ENCODE assay signal across 16 cellular contexts in genomic region chr7:111424768-111425167, GRCh38.
DNase-seq lines count a peak whose midpoint lies in the region; ATAC-seq, FAIRE-seq and TF ChIP-seq lines count a peak whose summit lies in the region.
"Had no signal": no experiment of that assay in that cellular context is flagged by ENCODE, and none has a peak within 500 bp of the region (broad histone marks: within the 10 kb centered on the region; RNA-seq: fewer than 3 reads in every experiment).

No MANE protein-coding gene starts in this region.

- no peaks in the 10 kb centered on the region; a peak in 1 of 5 replicates for H3K27me3 ChIP-seq in HepG2 (ENCODE audit: control insufficient read depth in 1 of 2, insufficient read depth in 2 of 2, low read length in 2 of 2)
- H3K27me3 ChIP-seq in right lobe of liver = no peaks in the 10 kb centered on the region
- no peaks in the 10 kb centered on the region for H3K27me3 ChIP-seq in foreskin keratinocyte
- H3K27me3 ChIP-seq: neutrophil had no signal

- H3K9me3 Mint-ChIP-seq in natural killer cell treated with Interleukin-12 subunit alpha and Interleukin-12 subunit beta and Interleukin-15 and Interleukin-18, amount 100 ng/mL, for 72 hours = peaks cover 14% of the 10 kb centered on the region

- CTCF ChIA-PET in HepG2 (lab: Yijun Ruan, JAX; ENCODE audit: low intra/inter-chr PET ratio, low total read pairs) = no interaction called here

- H2AFZ ChIP-seq in HepG2 (ENCODE audit: low read length) = no peak overlapping the region

- in situ Hi-C loops in HepG2 (cut with HindIII; ENCODE audit: extremely low pct_ligation_motif_present, low pct_unique_long_range_greater_than_20kb) = no loop called here

- H3K9me3 ChIP-seq in HepG2 (ENCODE audit: low read length) (no peaks in the 10 kb centered on the region), right lobe of liver (no peaks in the 10 kb centered on the region)
- H3K9me3 ChIP-seq: HAP-1, neutrophil had no signal

- H3K4me3 Mint-ChIP-seq in natural killer cell treated with Interleukin-12 subunit alpha and Interleukin-12 subunit beta and Interleukin-15 and Interleukin-18, amount 100 ng/mL, for 72 hours = no peak overlapping the region
- H3K4me3 Mint-ChIP-seq: activated naive CD8-positive, alpha-beta T cell treated with anti-CD3 and anti-CD28 coated beads, Interleukin-2, amount 50 U/mL, for 24 hours; IgD-negative memory B cell had no signal

- TF ChIP-seq CTCF in HepG2 (CRISPR knock-in tag; IDR thresholded peaks at IDR 0.05) = no peak
- no peak for TF ChIP-seq CTCF in right lobe of liver (IDR thresholded peaks at IDR 0.05)
- TF ChIP-seq CTCF in foreskin keratinocyte (conservative IDR thresholded peaks at IDR 0.05) = no peak

- ATAC-seq in HepG2 (peak; percentile 58; the same call in 1 of the 3 replicates), right lobe of liver (no peak), SK-N-SH treated with all-trans-retinoic acid at 6 μM for 48 hours (peak; percentile 68), foreskin keratinocyte (peak; percentile 63), HG03520 (IDR thresholded peaks at IDR 0.05; ENCODE audit: unreplicated experiment) (no peak)
- no peak for ATAC-seq in natural killer cell treated with Interleukin-12 subunit alpha and Interleukin-12 subunit beta and Interleukin-15 and Interleukin-18, amount 100 ng/mL, for 72 hours
- ATAC-seq: activated naive CD8-positive, alpha-beta T cell treated with anti-CD3 and anti-CD28 coated beads, Interleukin-2, amount 50 U/mL, for 24 hours; left lobe of liver had no signal

- DNase-seq in HepG2 (ENCODE audit: low spot score) = peak; percentile 54
- DNase-seq in right lobe of liver = no peak
- DNase-seq in foreskin keratinocyte = peak; percentile 9 to 41
- DNase-seq in NOMO-1 treated with dmso at 0.1 percent for 144 hours (lab: John Stamatoyannopoulos, UW; ENCODE audit: unreplicated experiment) = no peak
- DNase-seq in GM12892 (ENCODE audit: insufficient read length) = no peak
- no peak for DNase-seq in natural killer cell treated with Interleukin-12 subunit alpha and Interleukin-12 subunit beta and Interleukin-15 and Interleukin-18, amount 100 ng/mL, for 72 hours (ENCODE audit: low spot score)
- DNase-seq: activated CD4-positive, CD25-positive, alpha-beta regulatory T cell; activated naive CD8-positive, alpha-beta T cell treated with anti-CD3 and anti-CD28 coated beads, Interleukin-2, amount 50 U/mL, for 24 hours; DMS153; head of caudate nucleus had no signal

- no peaks in the 10 kb centered on the region for H3K79me2 ChIP-seq in HepG2 (ENCODE audit: insufficient read depth, low read length)

- TF ChIP-seq RAD21 in HepG2 (CRISPR knock-in tag; IDR thresholded peaks at IDR 0.05) = no peak

- no peak overlapping the region for H3K4me2 ChIP-seq in HepG2 (ENCODE audit: low read depth, low read length)

- FAIRE-seq in HepG2 (lab: Jason Lieb, UNC) (no peak), GM12892 (lab: Jason Lieb, UNC) (no peak)

- H4K20me1 ChIP-seq in HepG2 (ENCODE audit: insufficient read depth, low read length) = no peaks in the 10 kb centered on the region

- no peaks in the 10 kb centered on the region for H3K4me1 Mint-ChIP-seq in natural killer cell treated with Interleukin-12 subunit alpha and Interleukin-12 subunit beta and Interleukin-15 and Interleukin-18, amount 100 ng/mL, for 72 hours (ENCODE audit: low read depth in 2 of 2)
- H3K4me1 Mint-ChIP-seq: activated naive CD8-positive, alpha-beta T cell treated with anti-CD3 and anti-CD28 coated beads, Interleukin-2, amount 50 U/mL, for 24 hours; IgD-negative memory B cell had no signal

- peaks cover 22% of the 10 kb centered on the region for H3K36me3 Mint-ChIP-seq in natural killer cell treated with Interleukin-12 subunit alpha and Interleukin-12 subunit beta and Interleukin-15 and Interleukin-18, amount 100 ng/mL, for 72 hours

- intact Hi-C loops in HepG2 (cut with micrococcal nuclease; ENCODE audit: unreplicated experiment) = no loop called here
- intact Hi-C loops in right lobe of liver (cut with DNase I) = no loop called here

- no peak for TF ChIP-seq POLR2A in HepG2 (IDR thresholded peaks at IDR 0.05; ENCODE audit: insufficient read depth in 1 of 2, low read depth in 2 of 2, low read length in 2 of 2)
- no peak for TF ChIP-seq POLR2A in right lobe of liver (IDR thresholded peaks at IDR 0.05)
- no peak for TF ChIP-seq POLR2A in GM12892 (IDR thresholded peaks at IDR 0.05; ENCODE audit: low read depth, low read length)

- H3K4me3 ChIP-seq in HepG2 (replicated peaks in 1 of 3; ENCODE audit: insufficient read depth in 1 of 3, low read depth in 2 of 3, low read length in 3 of 3) (no peak overlapping the region), right lobe of liver (no peak overlapping the region)
- H3K4me3 ChIP-seq: HAP-1 had no signal

- POLR2A ChIA-PET in HepG2 (lab: Yijun Ruan, JAX) = no interaction called here

- no TSS peak for BruUV-seq in HepG2 (replicated peaks; lab: Mats Ljungman, UMichigan)

- H3K9ac ChIP-seq in HepG2 (ENCODE audit: insufficient read depth, low read depth, low read length) = no peak overlapping the region

- no peaks in the 10 kb centered on the region for H3K36me3 ChIP-seq in HepG2 (replicated peaks in 1 of 2; ENCODE audit: control insufficient read depth in 1 of 2, insufficient read depth in 2 of 2, low read length in 2 of 2)
- no peaks in the 10 kb centered on the region for H3K36me3 ChIP-seq in right lobe of liver
- H3K36me3 ChIP-seq: HAP-1, neutrophil had no signal

- no peak overlapping the region for H3K27ac ChIP-seq in HepG2 (ENCODE audit: extremely low read length, insufficient read depth, low read length)
- H3K27ac ChIP-seq in right lobe of liver = no peak overlapping the region
- H3K27ac ChIP-seq in foreskin keratinocyte = no peak overlapping the region
- H3K27ac ChIP-seq: neutrophil had no signal

- 0 out of 2 replicates have a peak, but pooled peaks cover 7% of the 10 kb centered on the region for H3K4me1 ChIP-seq in HepG2 (ENCODE audit: insufficient read depth, low read length)
- H3K4me1 ChIP-seq in right lobe of liver = no peaks in the 10 kb centered on the region
- peaks cover 7% of the 10 kb centered on the region for H3K4me1 ChIP-seq in foreskin keratinocyte
- H3K4me1 ChIP-seq: HAP-1 had no signal

- H3K27me3 Mint-ChIP-seq in natural killer cell treated with Interleukin-12 subunit alpha and Interleukin-12 subunit beta and Interleukin-15 and Interleukin-18, amount 100 ng/mL, for 72 hours = no peaks in the 10 kb centered on the region
- H3K27me3 Mint-ChIP-seq: activated naive CD8-positive, alpha-beta T cell treated with anti-CD3 and anti-CD28 coated beads, Interleukin-2, amount 50 U/mL, for 24 hours; IgD-negative memory B cell had no signal

- no peak overlapping the region for H3K27ac Mint-ChIP-seq in natural killer cell treated with Interleukin-12 subunit alpha and Interleukin-12 subunit beta and Interleukin-15 and Interleukin-18, amount 100 ng/mL, for 72 hours
- H3K27ac Mint-ChIP-seq: activated naive CD8-positive, alpha-beta T cell treated with anti-CD3 and anti-CD28 coated beads, Interleukin-2, amount 50 U/mL, for 24 hours; IgD-negative memory B cell had no signal

- TF ChIP-seq EP300 in HepG2 (IDR thresholded peaks at IDR 0.05; ENCODE audit: low read depth in 2 of 2, low read length in 2 of 2) = peak in 1 of 2 experiments; percentile 25; a peak in 1 of 4 replicates
- TF ChIP-seq EP300 in HepG2 (CRISPR knock-in tag; IDR thresholded peaks at IDR 0.05; ENCODE audit: borderline replicate concordance) = no peak

TF ChIP-seq in HepG2, 621 proteins besides CTCF, POLR2A, EP300 and RAD21:
- TF ChIP-seq ZSCAN22 (CRISPR knock-in tag; IDR thresholded peaks at IDR 0.05) (no peak), SAP130 (CRISPR knock-in tag; IDR thresholded peaks at IDR 0.05; ENCODE audit: low read depth) (0 out of 2 replicates have a peak, but pooled peaks have one; percentile 18), TEAD3 (CRISPR knock-in tag; optimal IDR thresholded peaks at IDR 0.05; ENCODE audit: borderline replicate concordance) (peak; percentile 23), ARID3A (IDR thresholded peaks at IDR 0.05; ENCODE audit: low read depth, low read length) (peak; percentile 55; the same call in 1 of the 2 replicates)

TF ChIP-seq in SK-N-SH treated with all-trans-retinoic acid at 6 μM for 48 hours, 23 proteins besides CTCF, POLR2A, EP300 and RAD21:
- no peak for TF ChIP-seq GLIS3 (CRISPR knock-in tag; IDR thresholded peaks at IDR 0.05)
- TF ChIP-seq CREB5 (CRISPR knock-in tag; IDR thresholded peaks at IDR 0.05; ENCODE audit: low read depth) = peak; percentile 78; the same call in 1 of the 2 replicates
- 0 out of 2 replicates have a peak, but pooled peaks have one; percentile 13 for TF ChIP-seq POU6F1 (CRISPR knock-in tag; IDR thresholded peaks at IDR 0.05; ENCODE audit: borderline replicate concordance, low read depth)
- TF ChIP-seq ISL1 (CRISPR knock-in tag; IDR thresholded peaks at IDR 0.05) = peak; percentile 91

Comparison
In these comparisons a context has a peak if more than half of its experiments do, and no peak if none do; other contexts are left out.
1. ATAC-seq: peak in HepG2 (single experiment), SK-N-SH treated with all-trans-retinoic acid at 6 μM for 48 hours (single experiment) and foreskin keratinocyte (single experiment); none in right lobe of liver (0 of 4), HG03520 (single experiment) and natural killer cell treated with Interleukin-12 subunit alpha and Interleukin-12 subunit beta and Interleukin-15 and Interleukin-18, amount 100 ng/mL, for 72 hours (0 of 2).
2. DNase-seq: peak in HepG2 (single experiment) and foreskin keratinocyte (2 of 2); none in right lobe of liver (0 of 3), NOMO-1 treated with dmso at 0.1 percent for 144 hours (single experiment), GM12892 (single experiment) and natural killer cell treated with Interleukin-12 subunit alpha and Interleukin-12 subunit beta and Interleukin-15 and Interleukin-18, amount 100 ng/mL, for 72 hours (single experiment).